ENCODE assay signal across 9 cellular contexts in genomic region chr3:49295489-49296058, GRCh38. TPM values are rescaled to one million over a fixed set of nuclear protein-coding genes. Genes with fewer than 3 reads are reported as not detected.
DNase-seq lines count a peak whose midpoint lies in the region; ATAC-seq, FAIRE-seq and TF ChIP-seq lines count a peak whose summit lies in the region.
"Had no signal": no experiment of that assay in that cellular context is flagged by ENCODE, and none has a peak within 500 bp of the region (broad histone marks: within the 10 kb centered on the region; RNA-seq: fewer than 3 reads in every experiment).

No MANE protein-coding gene starts in this region.

- TF ChIP-seq EP300 in suprapubic skin (IDR thresholded peaks at IDR 0.05): no peak

- H3K9me3 Mint-ChIP-seq in activated naive CD8-positive, alpha-beta T cell treated with anti-CD3 and anti-CD28 coated beads, Interleukin-2, amount 50 U/mL, for 24 hours: no peaks in the 10 kb centered on the region

- peak; percentile 39 to 51 for TF ChIP-seq CTCF in suprapubic skin (IDR thresholded peaks at IDR 0.05)

- ATAC-seq in activated naive CD8-positive, alpha-beta T cell treated with anti-CD3 and anti-CD28 coated beads, Interleukin-2, amount 50 U/mL, for 24 hours: no peak
- ATAC-seq in GM21528 (IDR thresholded peaks at IDR 0.05; ENCODE audit: low FRiP score, unreplicated experiment): no peak

- no peaks in the 10 kb centered on the region for H3K27me3 Mint-ChIP-seq in activated naive CD8-positive, alpha-beta T cell treated with anti-CD3 and anti-CD28 coated beads, Interleukin-2, amount 50 U/mL, for 24 hours
- H3K27me3 Mint-ChIP-seq: activated naive CD8-positive, alpha-beta T cell had no signal

- H3K4me1 Mint-ChIP-seq in activated naive CD8-positive, alpha-beta T cell treated with anti-CD3 and anti-CD28 coated beads, Interleukin-2, amount 50 U/mL, for 24 hours: no peaks in the 10 kb centered on the region

- H3K4me3 ChIP-seq in suprapubic skin: no peak overlapping the region

- peaks cover 18% of the 10 kb centered on the region for H3K4me1 ChIP-seq in suprapubic skin

- peak overlapping the region; percentile 13 for H3K27ac Mint-ChIP-seq in activated naive CD8-positive, alpha-beta T cell treated with anti-CD3 and anti-CD28 coated beads, Interleukin-2, amount 50 U/mL, for 24 hours
- H3K27ac Mint-ChIP-seq: activated naive CD8-positive, alpha-beta T cell had no signal

- no peak for TF ChIP-seq POLR2A in suprapubic skin (IDR thresholded peaks at IDR 0.05)

- peaks cover 47% of the 10 kb centered on the region for H3K36me3 Mint-ChIP-seq in activated naive CD8-positive, alpha-beta T cell treated with anti-CD3 and anti-CD28 coated beads, Interleukin-2, amount 50 U/mL, for 24 hours (ENCODE audit: low read depth)

- no peak overlapping the region for H3K4me3 Mint-ChIP-seq in activated naive CD8-positive, alpha-beta T cell treated with anti-CD3 and anti-CD28 coated beads, Interleukin-2, amount 50 U/mL, for 24 hours
- H3K4me3 Mint-ChIP-seq: activated naive CD8-positive, alpha-beta T cell had no signal

- WGBS in suprapubic skin: 83% methylated on average over 11 of the region's 11 CpGs

- FAIRE-seq in islet of Langerhans (lab: Jason Lieb, UNC): peak; percentile 84

- H3K27me3 ChIP-seq in suprapubic skin: no peaks in the 10 kb centered on the region

- DNase-seq in NCI-H345 (lab: John Stamatoyannopoulos, UW) (peak; percentile 5), NCI-H345 treated with DMSO at 0.1 percent for 48 hours (lab: John Stamatoyannopoulos, UW; ENCODE audit: unreplicated experiment) (no peak), NCI-H69 (lab: John Stamatoyannopoulos, UW) (peak; percentile 39), suprapubic skin (ENCODE audit: low spot score in 2 of 2) (no peak), COR-L47 (lab: John Stamatoyannopoulos, UW) (no peak)
- DNase-seq in activated naive CD8-positive, alpha-beta T cell treated with anti-CD3 and anti-CD28 coated beads, Interleukin-2, amount 50 U/mL, for 24 hours: peak; percentile 26

- peaks cover 90% of the 10 kb centered on the region for H3K36me3 ChIP-seq in suprapubic skin

- no peak overlapping the region for H3K27ac ChIP-seq in suprapubic skin

- H3K9me3 ChIP-seq in suprapubic skin: no peaks in the 10 kb centered on the region

RNA-seq across cellular contexts. Expression of gene C3orf62, which starts 18.5 kb away (rescaled TPM):
- 1 to 10 TPM; 5.9 to 9.0 (median 8.5) TPM for total RNA-seq in suprapubic skin

RNA-seq across cellular contexts. Expression of gene USP4, which starts 44.3 kb away (rescaled TPM):
- 10 to 100 TPM; 29.1 to 76.8 (median 35.5) TPM for total RNA-seq in suprapubic skin

Comparison
In these comparisons a context has a peak if more than half of its experiments do, and no peak if none do; other contexts are left out.
1. DNase-seq: peak in NCI-H345 (single experiment), NCI-H69 (single experiment) and activated naive CD8-positive, alpha-beta T cell treated with anti-CD3 and anti-CD28 coated beads, Interleukin-2, amount 50 U/mL, for 24 hours (single experiment); none in NCI-H345 treated with DMSO at 0.1 percent for 48 hours (single experiment), suprapubic skin (0 of 2) and COR-L47 (single experiment).